8 cellular contexts compared by ENCODE assay signal in genomic region chr15:23687143-23687470, GRCh38. TPM values are rescaled to one million over a fixed set of nuclear protein-coding genes. Genes with fewer than 3 reads are reported as not detected.
DNase-seq lines count a peak whose midpoint lies in the region; ATAC-seq and TF ChIP-seq lines count a peak whose summit lies in the region.

A gene with protein sequence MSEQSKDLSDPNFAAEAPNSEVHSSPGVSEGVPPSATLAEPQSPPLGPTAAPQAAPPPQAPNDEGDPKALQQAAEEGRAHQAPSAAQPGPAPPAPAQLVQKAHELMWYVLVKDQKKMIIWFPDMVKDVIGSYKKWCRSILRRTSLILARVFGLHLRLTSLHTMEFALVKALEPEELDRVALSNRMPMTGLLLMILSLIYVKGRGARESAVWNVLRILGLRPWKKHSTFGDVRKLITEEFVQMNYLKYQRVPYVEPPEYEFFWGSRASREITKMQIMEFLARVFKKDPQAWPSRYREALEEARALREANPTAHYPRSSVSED (minus strand): TSS chr15:23687305. CDS start chr15:23687217, 88 bp downstream.

- intact Hi-C loops in lower leg skin (cut with DNase I; ENCODE audit: low total_unique reads) = no loop called here

- no peak for TF ChIP-seq CTCF in lower leg skin (IDR thresholded peaks at IDR 0.05)
- no peak for TF ChIP-seq CTCF in suprapubic skin (IDR thresholded peaks at IDR 0.05)

- H3K4me1 ChIP-seq in suprapubic skin = no peaks in the 10 kb centered on the region

- TF ChIP-seq EP300 in suprapubic skin (IDR thresholded peaks at IDR 0.05) = no peak

- no peaks in the 10 kb centered on the region for H3K27me3 Mint-ChIP-seq in activated CD4-positive, alpha-beta T cell treated with anti-CD3 and anti-CD28 coated beads, Interleukin-2, amount 10 ng/mL, durations not matched to agents 7 days and 5 days

- H3K27ac Mint-ChIP-seq in activated CD4-positive, alpha-beta T cell treated with anti-CD3 and anti-CD28 coated beads, Interleukin-2, amount 10 ng/mL, durations not matched to agents 7 days and 5 days = peak within 1 kb of the TSS; percentile 43

- no peak for DNase-seq in activated CD4-positive, alpha-beta T cell treated with anti-CD3 and anti-CD28 coated beads, Interleukin-2, amount 10 ng/mL, durations not matched to agents 7 days and 5 days
- DNase-seq in activated CD4-positive, alpha-beta T cell treated with anti-CD3 and anti-CD28 coated beads, Interleukin-2, amount 50 U/mL, for 1 hour = no peak
- DNase-seq in dermis microvascular lymphatic vessel endothelial cell (ENCODE audit: low read depth in 2 of 2) (no peak), lower leg skin (ENCODE audit: low spot score in 2 of 2) (no peak), suprapubic skin (ENCODE audit: low spot score in 2 of 2) (peak in 1 of 2 donors; percentile 52), GM19240 (ENCODE audit: insufficient read length, low spot score) (no peak)
- no peak for DNase-seq in effector CD8-positive, alpha-beta T cell (lab: John Stamatoyannopoulos, UW)

- H3K4me3 ChIP-seq in lower leg skin (ENCODE audit: low read depth, poor library complexity, severe bottlenecking) (peak within 1 kb of the TSS; percentile 15), suprapubic skin (peak within 1 kb of the TSS; percentile 52)

- CTCF ChIA-PET in activated CD4-positive, alpha-beta T cell treated with anti-CD3 and anti-CD28 coated beads, Interleukin-2, amount 10 ng/mL, durations not matched to agents 7 days and 5 days (lab: Charles Lee) = no interaction called here

- POLR2A ChIA-PET in activated CD4-positive, alpha-beta T cell treated with anti-CD3 and anti-CD28 coated beads, Interleukin-2, amount 10 ng/mL, durations not matched to agents 7 days and 5 days (lab: Charles Lee) = no interaction called here

- no peaks in the 10 kb centered on the region for H3K4me1 Mint-ChIP-seq in activated CD4-positive, alpha-beta T cell treated with anti-CD3 and anti-CD28 coated beads, Interleukin-2, amount 10 ng/mL, durations not matched to agents 7 days and 5 days

- H3K27me3 ChIP-seq in suprapubic skin = peaks cover 7% of the 10 kb centered on the region

- no peak for TF ChIP-seq POLR2A in lower leg skin (IDR thresholded peaks at IDR 0.05)
- TF ChIP-seq POLR2A in suprapubic skin (IDR thresholded peaks at IDR 0.05) = no peak

- H3K9me3 ChIP-seq in suprapubic skin = no peaks in the 10 kb centered on the region

- no peaks in the 10 kb centered on the region for H3K36me3 Mint-ChIP-seq in activated CD4-positive, alpha-beta T cell treated with anti-CD3 and anti-CD28 coated beads, Interleukin-2, amount 10 ng/mL, durations not matched to agents 7 days and 5 days (ENCODE audit: low read depth)

- H3K4me3 Mint-ChIP-seq in activated CD4-positive, alpha-beta T cell treated with anti-CD3 and anti-CD28 coated beads, Interleukin-2, amount 10 ng/mL, durations not matched to agents 7 days and 5 days = peak within 1 kb of the TSS; percentile 34

- no peaks in the 10 kb centered on the region for H3K36me3 ChIP-seq in suprapubic skin

- H3K27ac ChIP-seq in suprapubic skin = no peak within 1 kb of the TSS

- no peak for ATAC-seq in HG02973 (IDR thresholded peaks at IDR 0.05; ENCODE audit: unreplicated experiment)

- WGBS in lower leg skin, 2 donors = 24 to 35% methylated on average over 36 to 37 of the region's 38 CpGs
- WGBS in suprapubic skin = 42% methylated on average over 17 of the region's 38 CpGs

- H3K9me3 Mint-ChIP-seq in activated CD4-positive, alpha-beta T cell treated with anti-CD3 and anti-CD28 coated beads, Interleukin-2, amount 10 ng/mL, durations not matched to agents 7 days and 5 days = peaks cover 5% of the 10 kb centered on the region

RNA-seq across cellular contexts. Expression of the gene that starts here (rescaled TPM):
- total RNA-seq in activated CD4-positive, alpha-beta T cell treated with anti-CD3 and anti-CD28 coated beads, Interleukin-2, amount 10 ng/mL, durations not matched to agents 7 days and 5 days = 1 to 10 TPM; 2.4 to 2.9 TPM
- total RNA-seq in dermis microvascular lymphatic vessel endothelial cell (20.3 and 52.2 TPM in 2 replicates), lower leg skin (10 to 100 TPM in 2 of 4 donors, 1 to 10 TPM in 2; 5.6 to 28.3 (median 10.4) TPM), suprapubic skin (10 to 100 TPM in 1 of 4 donors, 1 to 10 TPM in 3; 8.2 to 14.8 (median 8.9) TPM)
